ENCODE assay signal across 15 cellular contexts in the genomic region with DNA sequence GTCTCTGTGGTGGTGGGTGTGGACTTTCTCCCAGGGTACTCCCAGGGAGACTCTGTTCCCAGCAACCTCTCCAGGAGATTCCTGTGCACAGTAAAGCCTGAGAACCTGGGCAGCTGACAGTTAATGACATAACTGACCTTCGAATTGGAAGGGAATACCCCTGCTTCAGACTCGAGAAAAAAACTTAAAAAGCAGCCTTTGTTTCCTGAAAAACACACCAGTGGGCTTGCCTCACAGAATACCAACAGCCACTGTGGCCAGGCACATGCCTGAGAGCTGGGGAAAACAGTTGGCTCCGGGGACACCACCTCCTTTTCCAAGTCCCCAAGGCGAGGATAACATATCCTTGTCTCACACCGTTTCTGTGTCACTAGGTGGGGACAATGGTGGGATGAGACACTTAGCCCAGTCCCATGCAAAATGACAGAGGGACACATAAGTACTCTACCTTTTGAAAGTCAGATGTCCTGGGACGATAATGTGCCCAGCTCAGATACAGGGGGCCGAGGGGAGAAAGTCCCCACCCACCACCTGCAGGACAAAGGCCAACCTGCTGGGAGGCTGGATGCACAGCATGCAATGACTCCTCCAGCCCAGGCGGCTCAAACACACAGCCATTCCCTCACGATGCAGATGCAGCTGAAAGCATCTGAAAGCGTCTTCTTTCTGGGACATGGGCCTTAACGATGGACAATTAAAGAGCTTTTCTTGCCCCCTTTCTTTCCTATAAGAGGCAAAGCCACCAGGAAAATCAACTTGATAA.
A peak's percentile ranks its signal among the peaks of the same experiment; 100 is the strongest.
DNase-seq lines count a peak whose midpoint lies in the region; ATAC-seq and TF ChIP-seq lines count a peak whose summit lies in the region.
"Had no signal": no experiment of that assay in that cellular context is flagged by ENCODE, and none has a peak within 500 bp of the region (broad histone marks: within the 10 kb centered on the region; RNA-seq: fewer than 3 reads in every experiment).

No MANE protein-coding gene starts in this region.

- H3K4me1 Mint-ChIP-seq in GM23338: peaks cover 42% of the 10 kb centered on the region
- peaks cover 39% of the 10 kb centered on the region for H3K4me1 Mint-ChIP-seq in WTC11
- H3K4me1 Mint-ChIP-seq in mesothelial cell of epicardium: peaks cover 14% of the 10 kb centered on the region

- CTCF ChIA-PET in WTC11 (lab: Charles Lee): interaction anchor here (0.6 to 3.5 kb wide), 7 partner anchors 12 to 294 kb away, joined by 3 to 14 read pairs (median 5); no protein-coding TSS in a partner anchor

- POLR2A ChIA-PET in WTC11 (lab: Charles Lee): no interaction called here

- H3K4me1 ChIP-seq in GM23338 (ENCODE audit: insufficient read depth) (peaks cover 20% of the 10 kb centered on the region), psoas muscle (peaks cover 47% of the 10 kb centered on the region)
- H3K4me1 ChIP-seq: transverse colon had no signal

- H3K4me3 ChIP-seq in GM23338: no peak overlapping the region
- H3K4me3 ChIP-seq in psoas muscle: no peak overlapping the region
- H3K4me3 ChIP-seq: transverse colon had no signal

- H3K27ac ChIP-seq in GM23338 (ENCODE audit: low read depth) (peak overlapping the region; percentile 78), psoas muscle (peak overlapping the region; percentile 20)
- H3K27ac ChIP-seq: C4-2B, transverse colon had no signal

- H3K27me3 ChIP-seq in GM23338 (ENCODE audit: insufficient read depth) (no peaks in the 10 kb centered on the region), psoas muscle (ENCODE audit: insufficient read depth in 3 of 3, low read length in 2 of 3) (no peaks in the 10 kb centered on the region)
- H3K27me3 ChIP-seq: transverse colon had no signal

- peak; percentile 47 for DNase-seq in GM23338 (ENCODE audit: low spot score)
- DNase-seq in WTC11 (ENCODE audit: low spot score): no peak
- peak; percentile 2 to 8 for DNase-seq in left colon
- no peak for DNase-seq in psoas muscle
- no peak for DNase-seq in mesothelial cell of epicardium (ENCODE audit: low spot score in 2 of 2, unreplicated experiment in 2 of 2)
- DNase-seq in sciatic nerve (ENCODE audit: low spot score): no peak
- DNase-seq: activated CD8-positive, alpha-beta T cell treated with anti-CD3 and anti-CD28 coated beads for 36 hours; activated T-cell treated with anti-CD3 and anti-CD28 coated beads, Interleukin-2, amount 50 U/mL, for 72 hours; central memory CD4-positive, alpha-beta T cell; DMS53; NCI-H82; transverse colon had no signal

- ATAC-seq in GM23338: peak; percentile 70
- peak; percentile 57 for ATAC-seq in WTC11
- ATAC-seq in left colon: no peak
- no peak for ATAC-seq in psoas muscle
- ATAC-seq in GM19035 (IDR thresholded peaks at IDR 0.05; ENCODE audit: unreplicated experiment): no peak
- ATAC-seq in sciatic nerve: no peak
- ATAC-seq: activated CD8-positive, alpha-beta T cell treated with anti-CD3 and anti-CD28 coated beads for 36 hours; activated T-cell treated with anti-CD3 and anti-CD28 coated beads, Interleukin-2, amount 50 U/mL, for 72 hours had no signal

- H3K9me2 ChIP-seq in GM23338 (ENCODE audit: insufficient read depth): no peaks in the 10 kb centered on the region

- intact Hi-C loops in left colon (cut with DNase I, micrococcal nuclease) (no loop called here), psoas muscle (cut with DNase I) (no loop called here), sciatic nerve (cut with DNase I) (no loop called here)

- H3K4me2 ChIP-seq in GM23338: peak overlapping the region; percentile 53

- no peaks in the 10 kb centered on the region for H3K9me3 Mint-ChIP-seq in GM23338
- H3K9me3 Mint-ChIP-seq in WTC11: 0 out of 2 replicates have a peak, but pooled peaks cover 4% of the 10 kb centered on the region
- H3K9me3 Mint-ChIP-seq in mesothelial cell of epicardium: no peaks in the 10 kb centered on the region
- H3K9me3 Mint-ChIP-seq: activated CD8-positive, alpha-beta T cell treated with anti-CD3 and anti-CD28 coated beads for 36 hours; activated T-cell treated with anti-CD3 and anti-CD28 coated beads, Interleukin-2, amount 50 U/mL, for 72 hours; IgD-negative memory B cell had no signal

- WGBS in psoas muscle, 3 donors: 56 to 65% (median 60%) methylated on average over 11 of the region's 11 CpGs

- H3K27ac Mint-ChIP-seq in GM23338 (peak overlapping the region; percentile 59), WTC11 (peak overlapping the region; percentile 78), mesothelial cell of epicardium (no peak overlapping the region)
- H3K27ac Mint-ChIP-seq: activated CD8-positive, alpha-beta T cell treated with anti-CD3 and anti-CD28 coated beads for 36 hours; activated T-cell treated with anti-CD3 and anti-CD28 coated beads, Interleukin-2, amount 50 U/mL, for 72 hours had no signal

- H3K27me3 Mint-ChIP-seq in GM23338 (ENCODE audit: insufficient read depth, low read depth, poor library complexity) (peaks cover 13% of the 10 kb centered on the region), WTC11 (ENCODE audit: low read depth) (no peaks in the 10 kb centered on the region), mesothelial cell of epicardium (ENCODE audit: low read depth) (no peaks in the 10 kb centered on the region)
- H3K27me3 Mint-ChIP-seq: activated CD8-positive, alpha-beta T cell treated with anti-CD3 and anti-CD28 coated beads for 36 hours; IgD-negative memory B cell had no signal

- H3K4me3 Mint-ChIP-seq in GM23338 (no peak overlapping the region), WTC11 (0 out of 2 replicates have a peak overlapping the region, but pooled peaks have one; percentile 20), mesothelial cell of epicardium (no peak overlapping the region)
- H3K4me3 Mint-ChIP-seq: activated CD8-positive, alpha-beta T cell treated with anti-CD3 and anti-CD28 coated beads for 36 hours; activated T-cell treated with anti-CD3 and anti-CD28 coated beads, Interleukin-2, amount 50 U/mL, for 72 hours had no signal

- no peaks in the 10 kb centered on the region for H3K36me3 ChIP-seq in GM23338 (ENCODE audit: insufficient read depth)
- peaks cover 0 to 54% of the 10 kb centered on the region in 2 donors for H3K36me3 ChIP-seq in psoas muscle (ENCODE audit: insufficient read depth in 1 of 2, low read depth in 1 of 2)

- TF ChIP-seq CTCF in GM23338 (conservative IDR thresholded peaks at IDR 0.05; ENCODE audit: low read depth in 2 of 2) (no peak), WTC11 (IDR thresholded peaks at IDR 0.05) (no peak), psoas muscle (IDR thresholded peaks at IDR 0.05) (no peak), mesothelial cell of epicardium (IDR thresholded peaks at IDR 0.05; ENCODE audit: unreplicated experiment) (no peak)

- H2AFZ ChIP-seq in GM23338: no peak overlapping the region

- no peaks in the 10 kb centered on the region for H4K20me1 ChIP-seq in GM23338 (replicated peaks; ENCODE audit: insufficient read depth)

- no peaks in the 10 kb centered on the region for H3F3A ChIP-seq in GM23338 (replicated peaks; ENCODE audit: low read depth)

- no peaks in the 10 kb centered on the region for H3K9me3 ChIP-seq in psoas muscle
- H3K9me3 ChIP-seq: transverse colon had no signal

- H3K36me3 Mint-ChIP-seq in GM23338 (ENCODE audit: low read depth) (peaks cover 26% of the 10 kb centered on the region), WTC11 (peaks cover 19% of the 10 kb centered on the region), mesothelial cell of epicardium (peaks cover 33% of the 10 kb centered on the region)

- no peaks in the 10 kb centered on the region; the same call in 1 of the 2 replicates for H3K79me2 ChIP-seq in GM23338 (replicated peaks; ENCODE audit: insufficient read depth)

TF ChIP-seq in GM23338, 12 proteins besides CTCF, POLR2A, EP300 and RAD21:
- TF ChIP-seq NANOG (IDR thresholded peaks at IDR 0.05; ENCODE audit: borderline replicate concordance) (0 out of 2 replicates have a peak, but pooled peaks have one; percentile 16), JUNB (IDR thresholded peaks at IDR 0.05; ENCODE audit: unreplicated experiment) (no peak)

TF ChIP-seq in WTC11, 78 proteins besides CTCF, POLR2A, EP300 and RAD21:
- TF ChIP-seq KAT7 (CRISPR knock-in tag; IDR thresholded peaks at IDR 0.05; ENCODE audit: borderline replicate concordance) (no peak), GABPB1 (CRISPR knock-in tag; IDR thresholded peaks at IDR 0.05) (no peak), ZNF423 (CRISPR knock-in tag; IDR thresholded peaks at IDR 0.05) (peak; percentile 29; the same call in 1 of the 2 replicates)
- TF ChIP-seq, protein P1, sequence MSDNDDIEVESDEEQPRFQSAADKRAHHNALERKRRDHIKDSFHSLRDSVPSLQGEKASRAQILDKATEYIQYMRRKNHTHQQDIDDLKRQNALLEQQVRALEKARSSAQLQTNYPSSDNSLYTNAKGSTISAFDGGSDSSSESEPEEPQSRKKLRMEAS (CRISPR knock-in tag; IDR thresholded peaks at IDR 0.05): no peak
TF ChIP-seq in WTC11: peak in this region for 1.

Comparison
In these comparisons a context has a peak if more than half of its experiments do, and no peak if none do; other contexts are left out.
1. ATAC-seq: peak in GM23338 (single experiment) and WTC11 (single experiment); none in left colon (single experiment), psoas muscle (0 of 4), GM19035 (single experiment) and sciatic nerve (single experiment).
2. DNase-seq: peak in GM23338 (single experiment) and left colon (2 of 2); none in WTC11 (single experiment), psoas muscle (0 of 2), mesothelial cell of epicardium (0 of 2) and sciatic nerve (single experiment).